ENCODE assay signal across 30 cellular contexts in genomic region chr7:24123061-24123460, GRCh38.
DNase-seq lines count a peak whose midpoint lies in the region; ATAC-seq and TF ChIP-seq lines count a peak whose summit lies in the region.
"Had no signal": no experiment of that assay in that cellular context is flagged by ENCODE, and none has a peak within 500 bp of the region (broad histone marks: within the 10 kb centered on the region; RNA-seq: fewer than 3 reads in every experiment).

No MANE protein-coding gene starts in this region.

- no peak for ATAC-seq in HG02970 (IDR thresholded peaks at IDR 0.05; ENCODE audit: low FRiP score, unreplicated experiment)
- ATAC-seq in left ventricle myocardium superior: no peak
- ATAC-seq: HepG2; naive thymus-derived CD8-positive, alpha-beta T cell had no signal

- no peak overlapping the region for H3K4me3 ChIP-seq in AG09309 (ENCODE audit: control insufficient read depth, low read depth, low read length)
- no peak overlapping the region for H3K4me3 ChIP-seq in astrocyte of the cerebellum (ENCODE audit: low read depth, low read length)
- H3K4me3 ChIP-seq: cardiac muscle cell, Peyer's patch, sigmoid colon, tibial nerve had no signal

- intact Hi-C loops in left ventricle myocardium superior (cut with micrococcal nuclease): no loop called here

- DNase-seq in AG09309 (ENCODE audit: low read depth) (peak; percentile 11), H4 (ENCODE audit: low spot score) (peak; percentile 46), astrocyte of the cerebellum (ENCODE audit: low read depth) (peak; percentile 44), foreskin melanocyte (peak; percentile 10), SHP77 treated with DMSO at 0.1 percent for 48 hours (lab: John Stamatoyannopoulos, UW) (no peak), left ventricle myocardium superior (no peak), NCI-H82 (lab: John Stamatoyannopoulos, UW) (no peak)
- DNase-seq: ACHN; activated CD4-positive, alpha-beta memory T cell treated with anti-CD3 and anti-CD28 coated beads, Interleukin-2, amount 10 ng/mL, durations not matched to agents 7 days and 5 days; activated CD8-positive, alpha-beta memory T cell treated with anti-CD3 and anti-CD28 coated beads, Interleukin-2, amount 50 U/mL, for 4 hours; activated naive CD4-positive, alpha-beta T cell treated with Interleukin-2 at 50 U/mL for 16 hours; C1 segment of cervical spinal cord; DMS79; effector CD4-positive, alpha-beta T cell; GF-D8; H7; MV-4-11; naive thymus-derived CD8-positive, alpha-beta T cell; NCI-H1436; NCI-H226; NCI-H69; occipital lobe; Peyer's patch; SHP77; sigmoid colon; stimulated activated CD4-positive, alpha-beta T cell treated with anti-CD3 and anti-CD28 coated beads, Interleukin-4, amount 100 ng/mL, for 24 hours had no signal

- TF ChIP-seq CTCF in AG09309 (IDR thresholded peaks at IDR 0.05; ENCODE audit: control insufficient read depth, insufficient read depth, low read depth, low read length, missing control alignments): no peak
- TF ChIP-seq CTCF in astrocyte of the cerebellum (IDR thresholded peaks at IDR 0.05; ENCODE audit: low read depth, low read length, missing control alignments): no peak

- in situ Hi-C loops in astrocyte of the cerebellum (cut with HindIII; ENCODE audit: low sequenced_read_pairs): no loop called here

Comparison
In these comparisons a context has a peak if more than half of its experiments do, and no peak if none do; other contexts are left out.
1. DNase-seq: peak in AG09309 (single experiment), H4 (single experiment), astrocyte of the cerebellum (single experiment) and foreskin melanocyte (single experiment); none in SHP77 treated with DMSO at 0.1 percent for 48 hours (single experiment), left ventricle myocardium superior (single experiment) and NCI-H82 (single experiment).